1 cellular context compared by ENCODE assay signal in the genomic region with DNA sequence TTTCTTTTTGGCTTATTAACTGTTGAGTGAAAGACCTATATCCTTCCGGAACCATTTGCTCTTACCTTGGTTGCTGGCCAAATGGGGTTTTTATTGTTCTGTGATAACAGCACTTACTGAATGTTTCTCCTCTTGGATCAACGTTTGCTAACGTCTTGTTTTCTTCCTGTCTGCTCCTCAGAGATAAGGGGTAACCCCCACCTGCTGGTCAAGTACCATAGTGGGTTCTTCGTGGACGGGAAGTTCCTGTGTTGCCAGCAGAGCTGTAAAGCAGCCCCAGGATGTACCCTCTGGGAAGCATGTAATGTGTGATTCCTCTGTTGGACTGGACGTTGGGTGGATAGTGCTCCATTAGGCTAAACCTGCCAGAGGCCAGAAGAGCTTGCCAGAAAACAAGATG.
A peak's percentile ranks its signal among the peaks of the same experiment; 100 is the strongest.
TF ChIP-seq lines count a peak whose summit lies in the region.

No MANE protein-coding gene starts in this region.

TF ChIP-seq in K562, 482 proteins besides CTCF, POLR2A, EP300 and RAD21 (continued from another document and continues in another):
- TF ChIP-seq HNRNPH1 (optimal IDR thresholded peaks at IDR 0.05; ENCODE audit: low read depth, low read length) (no peak), ETV1 (tag; conservative IDR thresholded peaks at IDR 0.05; ENCODE audit: low read depth) (peak; percentile 92), ARHGAP35 (IDR thresholded peaks at IDR 0.05; ENCODE audit: partially characterized antibody) (no peak), ZNF197 (CRISPR knock-in tag; IDR thresholded peaks at IDR 0.05; ENCODE audit: low read depth) (no peak), SRSF7 (optimal IDR thresholded peaks at IDR 0.05; ENCODE audit: low read depth, low read length) (no peak), BRD4 (IDR thresholded peaks at IDR 0.05) (no peak), ATF1 (CRISPR knock-in tag; IDR thresholded peaks at IDR 0.05) (no peak), ATF1 (tag; IDR thresholded peaks at IDR 0.05) (no peak), MYBL2 (IDR thresholded peaks at IDR 0.05; ENCODE audit: low read depth) (no peak), MYBL2 (CRISPR knock-in tag; IDR thresholded peaks at IDR 0.05; ENCODE audit: borderline replicate concordance) (no peak), POLR2AphosphoS2 (IDR thresholded peaks at IDR 0.05; ENCODE audit: low read length) (no peak), ILF3 (IDR thresholded peaks at IDR 0.05; ENCODE audit: borderline replicate concordance) (no peak), ZNF551 (CRISPR knock-in tag; IDR thresholded peaks at IDR 0.05) (no peak), SREBF1 (IDR thresholded peaks at IDR 0.05; ENCODE audit: borderline replicate concordance, low read depth, low read length) (no peak), CBX8 (IDR thresholded peaks at IDR 0.05; ENCODE audit: borderline replicate concordance, extremely low read depth, low read depth, low read length, poor library complexity, severe bottlenecking) (no peak), POLR3G (IDR thresholded peaks at IDR 0.05; ENCODE audit: extremely low read depth, insufficient read length, insufficient replicate concordance) (no peak), SAP30 (IDR thresholded peaks at IDR 0.05; ENCODE audit: borderline replicate concordance, insufficient read depth, low read depth, low read length, poor library complexity, severe bottlenecking) (no peak), KLF16 (IDR thresholded peaks at IDR 0.05) (peak; percentile 78), LCOR (CRISPR knock-in tag; IDR thresholded peaks at IDR 0.05) (no peak), ZNF253 (CRISPR knock-in tag; conservative IDR thresholded peaks at IDR 0.05) (no peak), KHSRP (IDR thresholded peaks at IDR 0.05) (no peak), STAT5A (IDR thresholded peaks at IDR 0.05; ENCODE audit: borderline replicate concordance, low read length) (peak; percentile 76), DPF2 (IDR thresholded peaks at IDR 0.05) (peak; percentile 90), RHOXF2B (CRISPR knock-in tag; conservative IDR thresholded peaks at IDR 0.05) (no peak), WHSC1 (IDR thresholded peaks at IDR 0.05; ENCODE audit: low read length) (no peak), MIER1 (IDR thresholded peaks at IDR 0.05; ENCODE audit: low read depth) (no peak), DACH1 (IDR thresholded peaks at IDR 0.05; ENCODE audit: partially characterized antibody) (no peak), HDAC6 (IDR thresholded peaks at IDR 0.05; ENCODE audit: low read depth, low read length) (no peak), ZNF431 (CRISPR knock-in tag; IDR thresholded peaks at IDR 0.05) (no peak), MTA2 (IDR thresholded peaks at IDR 0.05; ENCODE audit: low read depth) (peak; percentile 81), TBP (optimal IDR thresholded peaks at IDR 0.05; ENCODE audit: low read depth, low read length) (no peak), PTBP1 (IDR thresholded peaks at IDR 0.05; ENCODE audit: low read depth, low read length) (no peak), NR3C1 (CRISPR knock-in tag; IDR thresholded peaks at IDR 0.05) (no peak), HLTF (IDR thresholded peaks at IDR 0.05) (no peak), TRIM28 (IDR thresholded peaks at IDR 0.05) (no peak), HDAC1 (IDR thresholded peaks at IDR 0.05) (peak in 1 of 2 experiments; percentile 58; a peak in 2 of 4 replicates), FOXM1 (IDR thresholded peaks at IDR 0.05; ENCODE audit: low read depth) (peak; percentile 73), FOXM1 (CRISPR knock-in tag; IDR thresholded peaks at IDR 0.05; ENCODE audit: low read depth) (no peak), RBM34 (IDR thresholded peaks at IDR 0.05; ENCODE audit: borderline replicate concordance, insufficient read depth, low read length) (no peak), CSDE1 (IDR thresholded peaks at IDR 0.05) (no peak), BACH1 (tag; IDR thresholded peaks at IDR 0.05) (no peak), ZNF175 (CRISPR knock-in tag; IDR thresholded peaks at IDR 0.05; ENCODE audit: low read depth) (peak; percentile 37; the same call in 1 of the 2 replicates)
- TF ChIP-seq, protein P1, sequence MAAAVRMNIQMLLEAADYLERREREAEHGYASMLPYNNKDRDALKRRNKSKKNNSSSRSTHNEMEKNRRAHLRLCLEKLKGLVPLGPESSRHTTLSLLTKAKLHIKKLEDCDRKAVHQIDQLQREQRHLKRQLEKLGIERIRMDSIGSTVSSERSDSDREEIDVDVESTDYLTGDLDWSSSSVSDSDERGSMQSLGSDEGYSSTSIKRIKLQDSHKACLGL (CRISPR knock-in tag; IDR thresholded peaks at IDR 0.05; ENCODE audit: borderline replicate concordance, poor library complexity, severe bottlenecking), result no peak
- TF ChIP-seq, protein P2, sequence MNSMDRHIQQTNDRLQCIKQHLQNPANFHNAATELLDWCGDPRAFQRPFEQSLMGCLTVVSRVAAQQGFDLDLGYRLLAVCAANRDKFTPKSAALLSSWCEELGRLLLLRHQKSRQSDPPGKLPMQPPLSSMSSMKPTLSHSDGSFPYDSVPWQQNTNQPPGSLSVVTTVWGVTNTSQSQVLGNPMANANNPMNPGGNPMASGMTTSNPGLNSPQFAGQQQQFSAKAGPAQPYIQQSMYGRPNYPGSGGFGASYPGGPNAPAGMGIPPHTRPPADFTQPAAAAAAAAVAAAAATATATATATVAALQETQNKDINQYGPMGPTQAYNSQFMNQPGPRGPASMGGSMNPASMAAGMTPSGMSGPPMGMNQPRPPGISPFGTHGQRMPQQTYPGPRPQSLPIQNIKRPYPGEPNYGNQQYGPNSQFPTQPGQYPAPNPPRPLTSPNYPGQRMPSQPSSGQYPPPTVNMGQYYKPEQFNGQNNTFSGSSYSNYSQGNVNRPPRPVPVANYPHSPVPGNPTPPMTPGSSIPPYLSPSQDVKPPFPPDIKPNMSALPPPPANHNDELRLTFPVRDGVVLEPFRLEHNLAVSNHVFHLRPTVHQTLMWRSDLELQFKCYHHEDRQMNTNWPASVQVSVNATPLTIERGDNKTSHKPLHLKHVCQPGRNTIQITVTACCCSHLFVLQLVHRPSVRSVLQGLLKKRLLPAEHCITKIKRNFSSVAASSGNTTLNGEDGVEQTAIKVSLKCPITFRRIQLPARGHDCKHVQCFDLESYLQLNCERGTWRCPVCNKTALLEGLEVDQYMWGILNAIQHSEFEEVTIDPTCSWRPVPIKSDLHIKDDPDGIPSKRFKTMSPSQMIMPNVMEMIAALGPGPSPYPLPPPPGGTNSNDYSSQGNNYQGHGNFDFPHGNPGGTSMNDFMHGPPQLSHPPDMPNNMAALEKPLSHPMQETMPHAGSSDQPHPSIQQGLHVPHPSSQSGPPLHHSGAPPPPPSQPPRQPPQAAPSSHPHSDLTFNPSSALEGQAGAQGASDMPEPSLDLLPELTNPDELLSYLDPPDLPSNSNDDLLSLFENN (IDR thresholded peaks at IDR 0.05; ENCODE audit: low read depth in 2 of 2, low read length in 2 of 2), result peak in 1 of 2 experiments; percentile 82; a peak in 2 of 4 replicates
- TF ChIP-seq, protein P3, sequence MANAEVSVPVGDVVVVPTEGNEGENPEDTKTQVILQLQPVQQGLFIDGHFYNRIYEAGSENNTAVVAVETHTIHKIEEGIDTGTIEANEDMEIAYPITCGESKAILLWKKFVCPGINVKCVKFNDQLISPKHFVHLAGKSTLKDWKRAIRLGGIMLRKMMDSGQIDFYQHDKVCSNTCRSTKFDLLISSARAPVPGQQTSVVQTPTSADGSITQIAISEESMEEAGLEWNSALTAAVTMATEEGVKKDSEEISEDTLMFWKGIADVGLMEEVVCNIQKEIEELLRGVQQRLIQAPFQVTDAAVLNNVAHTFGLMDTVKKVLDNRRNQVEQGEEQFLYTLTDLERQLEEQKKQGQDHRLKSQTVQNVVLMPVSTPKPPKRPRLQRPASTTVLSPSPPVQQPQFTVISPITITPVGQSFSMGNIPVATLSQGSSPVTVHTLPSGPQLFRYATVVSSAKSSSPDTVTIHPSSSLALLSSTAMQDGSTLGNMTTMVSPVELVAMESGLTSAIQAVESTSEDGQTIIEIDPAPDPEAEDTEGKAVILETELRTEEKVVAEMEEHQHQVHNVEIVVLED (CRISPR knock-in tag; IDR thresholded peaks at IDR 0.05), result no peak
- TF ChIP-seq, protein P4, sequence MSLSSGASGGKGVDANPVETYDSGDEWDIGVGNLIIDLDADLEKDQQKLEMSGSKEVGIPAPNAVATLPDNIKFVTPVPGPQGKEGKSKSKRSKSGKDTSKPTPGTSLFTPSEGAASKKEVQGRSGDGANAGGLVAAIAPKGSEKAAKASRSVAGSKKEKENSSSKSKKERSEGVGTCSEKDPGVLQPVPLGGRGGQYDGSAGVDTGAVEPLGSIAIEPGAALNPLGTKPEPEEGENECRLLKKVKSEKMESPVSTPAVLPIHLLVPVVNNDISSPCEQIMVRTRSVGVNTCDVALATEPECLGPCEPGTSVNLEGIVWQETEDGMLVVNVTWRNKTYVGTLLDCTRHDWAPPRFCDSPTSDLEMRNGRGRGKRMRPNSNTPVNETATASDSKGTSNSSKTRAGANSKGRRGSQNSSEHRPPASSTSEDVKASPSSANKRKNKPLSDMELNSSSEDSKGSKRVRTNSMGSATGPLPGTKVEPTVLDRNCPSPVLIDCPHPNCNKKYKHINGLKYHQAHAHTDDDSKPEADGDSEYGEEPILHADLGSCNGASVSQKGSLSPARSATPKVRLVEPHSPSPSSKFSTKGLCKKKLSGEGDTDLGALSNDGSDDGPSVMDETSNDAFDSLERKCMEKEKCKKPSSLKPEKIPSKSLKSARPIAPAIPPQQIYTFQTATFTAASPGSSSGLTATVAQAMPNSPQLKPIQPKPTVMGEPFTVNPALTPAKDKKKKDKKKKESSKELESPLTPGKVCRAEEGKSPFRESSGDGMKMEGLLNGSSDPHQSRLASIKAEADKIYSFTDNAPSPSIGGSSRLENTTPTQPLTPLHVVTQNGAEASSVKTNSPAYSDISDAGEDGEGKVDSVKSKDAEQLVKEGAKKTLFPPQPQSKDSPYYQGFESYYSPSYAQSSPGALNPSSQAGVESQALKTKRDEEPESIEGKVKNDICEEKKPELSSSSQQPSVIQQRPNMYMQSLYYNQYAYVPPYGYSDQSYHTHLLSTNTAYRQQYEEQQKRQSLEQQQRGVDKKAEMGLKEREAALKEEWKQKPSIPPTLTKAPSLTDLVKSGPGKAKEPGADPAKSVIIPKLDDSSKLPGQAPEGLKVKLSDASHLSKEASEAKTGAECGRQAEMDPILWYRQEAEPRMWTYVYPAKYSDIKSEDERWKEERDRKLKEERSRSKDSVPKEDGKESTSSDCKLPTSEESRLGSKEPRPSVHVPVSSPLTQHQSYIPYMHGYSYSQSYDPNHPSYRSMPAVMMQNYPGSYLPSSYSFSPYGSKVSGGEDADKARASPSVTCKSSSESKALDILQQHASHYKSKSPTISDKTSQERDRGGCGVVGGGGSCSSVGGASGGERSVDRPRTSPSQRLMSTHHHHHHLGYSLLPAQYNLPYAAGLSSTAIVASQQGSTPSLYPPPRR (CRISPR knock-in tag; IDR thresholded peaks at IDR 0.05; ENCODE audit: borderline replicate concordance), result no peak
- TF ChIP-seq, protein P5, sequence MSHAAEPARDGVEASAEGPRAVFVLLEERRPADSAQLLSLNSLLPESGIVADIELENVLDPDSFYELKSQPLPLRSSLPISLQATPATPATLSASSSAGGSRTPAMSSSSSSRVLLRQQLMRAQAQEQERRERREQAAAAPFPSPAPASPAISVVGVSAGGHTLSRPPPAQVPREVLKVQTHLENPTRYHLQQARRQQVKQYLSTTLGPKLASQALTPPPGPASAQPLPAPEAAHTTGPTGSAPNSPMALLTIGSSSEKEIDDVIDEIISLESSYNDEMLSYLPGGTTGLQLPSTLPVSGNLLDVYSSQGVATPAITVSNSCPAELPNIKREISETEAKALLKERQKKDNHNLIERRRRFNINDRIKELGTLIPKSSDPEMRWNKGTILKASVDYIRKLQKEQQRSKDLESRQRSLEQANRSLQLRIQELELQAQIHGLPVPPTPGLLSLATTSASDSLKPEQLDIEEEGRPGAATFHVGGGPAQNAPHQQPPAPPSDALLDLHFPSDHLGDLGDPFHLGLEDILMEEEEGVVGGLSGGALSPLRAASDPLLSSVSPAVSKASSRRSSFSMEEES (CRISPR knock-in tag; IDR thresholded peaks at IDR 0.05), result no peak
- TF ChIP-seq, protein P6, sequence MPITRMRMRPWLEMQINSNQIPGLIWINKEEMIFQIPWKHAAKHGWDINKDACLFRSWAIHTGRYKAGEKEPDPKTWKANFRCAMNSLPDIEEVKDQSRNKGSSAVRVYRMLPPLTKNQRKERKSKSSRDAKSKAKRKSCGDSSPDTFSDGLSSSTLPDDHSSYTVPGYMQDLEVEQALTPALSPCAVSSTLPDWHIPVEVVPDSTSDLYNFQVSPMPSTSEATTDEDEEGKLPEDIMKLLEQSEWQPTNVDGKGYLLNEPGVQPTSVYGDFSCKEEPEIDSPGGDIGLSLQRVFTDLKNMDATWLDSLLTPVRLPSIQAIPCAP (CRISPR knock-in tag; IDR thresholded peaks at IDR 0.05; ENCODE audit: borderline replicate concordance), result no peak
- TF ChIP-seq, protein P7, sequence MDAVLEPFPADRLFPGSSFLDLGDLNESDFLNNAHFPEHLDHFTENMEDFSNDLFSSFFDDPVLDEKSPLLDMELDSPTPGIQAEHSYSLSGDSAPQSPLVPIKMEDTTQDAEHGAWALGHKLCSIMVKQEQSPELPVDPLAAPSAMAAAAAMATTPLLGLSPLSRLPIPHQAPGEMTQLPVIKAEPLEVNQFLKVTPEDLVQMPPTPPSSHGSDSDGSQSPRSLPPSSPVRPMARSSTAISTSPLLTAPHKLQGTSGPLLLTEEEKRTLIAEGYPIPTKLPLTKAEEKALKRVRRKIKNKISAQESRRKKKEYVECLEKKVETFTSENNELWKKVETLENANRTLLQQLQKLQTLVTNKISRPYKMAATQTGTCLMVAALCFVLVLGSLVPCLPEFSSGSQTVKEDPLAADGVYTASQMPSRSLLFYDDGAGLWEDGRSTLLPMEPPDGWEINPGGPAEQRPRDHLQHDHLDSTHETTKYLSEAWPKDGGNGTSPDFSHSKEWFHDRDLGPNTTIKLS (IDR thresholded peaks at IDR 0.05; ENCODE audit: borderline replicate concordance, low read depth), result no peak
- TF ChIP-seq, protein P8, sequence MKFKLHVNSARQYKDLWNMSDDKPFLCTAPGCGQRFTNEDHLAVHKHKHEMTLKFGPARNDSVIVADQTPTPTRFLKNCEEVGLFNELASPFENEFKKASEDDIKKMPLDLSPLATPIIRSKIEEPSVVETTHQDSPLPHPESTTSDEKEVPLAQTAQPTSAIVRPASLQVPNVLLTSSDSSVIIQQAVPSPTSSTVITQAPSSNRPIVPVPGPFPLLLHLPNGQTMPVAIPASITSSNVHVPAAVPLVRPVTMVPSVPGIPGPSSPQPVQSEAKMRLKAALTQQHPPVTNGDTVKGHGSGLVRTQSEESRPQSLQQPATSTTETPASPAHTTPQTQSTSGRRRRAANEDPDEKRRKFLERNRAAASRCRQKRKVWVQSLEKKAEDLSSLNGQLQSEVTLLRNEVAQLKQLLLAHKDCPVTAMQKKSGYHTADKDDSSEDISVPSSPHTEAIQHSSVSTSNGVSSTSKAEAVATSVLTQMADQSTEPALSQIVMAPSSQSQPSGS (CRISPR knock-in tag; IDR thresholded peaks at IDR 0.05), result no peak
